1 cellular context compared by ENCODE assay signal in the genomic region with DNA sequence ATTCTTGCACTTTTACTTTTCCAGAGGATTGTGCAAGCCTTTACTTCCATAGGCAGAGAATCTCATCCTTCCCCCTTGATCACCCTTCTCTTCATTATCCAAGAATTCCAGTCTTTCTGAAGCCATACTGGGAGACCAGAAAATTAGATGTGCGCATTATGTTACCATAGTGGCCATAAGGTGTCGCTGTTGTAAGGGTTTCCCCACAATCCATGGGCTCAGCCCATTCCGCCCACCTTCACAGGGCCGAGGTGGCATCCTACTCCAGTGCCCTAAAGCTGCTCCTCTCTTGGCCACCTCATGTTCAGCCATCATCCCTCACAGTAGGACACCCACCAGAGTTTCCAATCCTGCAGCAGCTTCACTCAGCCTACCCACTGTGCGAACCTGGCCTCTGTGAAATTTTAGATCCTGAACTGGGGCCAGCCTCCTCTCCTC.
TF ChIP-seq lines count a peak whose summit lies in the region.

No MANE protein-coding gene starts in this region.

TF ChIP-seq in GM23338, 12 proteins besides CTCF, POLR2A, EP300 and RAD21 (continued from another document):
- no peak for TF ChIP-seq REST (IDR thresholded peaks at IDR 0.05; ENCODE audit: unreplicated experiment)
- TF ChIP-seq JUNB (IDR thresholded peaks at IDR 0.05; ENCODE audit: unreplicated experiment) = no peak
- TF ChIP-seq, protein P1, sequence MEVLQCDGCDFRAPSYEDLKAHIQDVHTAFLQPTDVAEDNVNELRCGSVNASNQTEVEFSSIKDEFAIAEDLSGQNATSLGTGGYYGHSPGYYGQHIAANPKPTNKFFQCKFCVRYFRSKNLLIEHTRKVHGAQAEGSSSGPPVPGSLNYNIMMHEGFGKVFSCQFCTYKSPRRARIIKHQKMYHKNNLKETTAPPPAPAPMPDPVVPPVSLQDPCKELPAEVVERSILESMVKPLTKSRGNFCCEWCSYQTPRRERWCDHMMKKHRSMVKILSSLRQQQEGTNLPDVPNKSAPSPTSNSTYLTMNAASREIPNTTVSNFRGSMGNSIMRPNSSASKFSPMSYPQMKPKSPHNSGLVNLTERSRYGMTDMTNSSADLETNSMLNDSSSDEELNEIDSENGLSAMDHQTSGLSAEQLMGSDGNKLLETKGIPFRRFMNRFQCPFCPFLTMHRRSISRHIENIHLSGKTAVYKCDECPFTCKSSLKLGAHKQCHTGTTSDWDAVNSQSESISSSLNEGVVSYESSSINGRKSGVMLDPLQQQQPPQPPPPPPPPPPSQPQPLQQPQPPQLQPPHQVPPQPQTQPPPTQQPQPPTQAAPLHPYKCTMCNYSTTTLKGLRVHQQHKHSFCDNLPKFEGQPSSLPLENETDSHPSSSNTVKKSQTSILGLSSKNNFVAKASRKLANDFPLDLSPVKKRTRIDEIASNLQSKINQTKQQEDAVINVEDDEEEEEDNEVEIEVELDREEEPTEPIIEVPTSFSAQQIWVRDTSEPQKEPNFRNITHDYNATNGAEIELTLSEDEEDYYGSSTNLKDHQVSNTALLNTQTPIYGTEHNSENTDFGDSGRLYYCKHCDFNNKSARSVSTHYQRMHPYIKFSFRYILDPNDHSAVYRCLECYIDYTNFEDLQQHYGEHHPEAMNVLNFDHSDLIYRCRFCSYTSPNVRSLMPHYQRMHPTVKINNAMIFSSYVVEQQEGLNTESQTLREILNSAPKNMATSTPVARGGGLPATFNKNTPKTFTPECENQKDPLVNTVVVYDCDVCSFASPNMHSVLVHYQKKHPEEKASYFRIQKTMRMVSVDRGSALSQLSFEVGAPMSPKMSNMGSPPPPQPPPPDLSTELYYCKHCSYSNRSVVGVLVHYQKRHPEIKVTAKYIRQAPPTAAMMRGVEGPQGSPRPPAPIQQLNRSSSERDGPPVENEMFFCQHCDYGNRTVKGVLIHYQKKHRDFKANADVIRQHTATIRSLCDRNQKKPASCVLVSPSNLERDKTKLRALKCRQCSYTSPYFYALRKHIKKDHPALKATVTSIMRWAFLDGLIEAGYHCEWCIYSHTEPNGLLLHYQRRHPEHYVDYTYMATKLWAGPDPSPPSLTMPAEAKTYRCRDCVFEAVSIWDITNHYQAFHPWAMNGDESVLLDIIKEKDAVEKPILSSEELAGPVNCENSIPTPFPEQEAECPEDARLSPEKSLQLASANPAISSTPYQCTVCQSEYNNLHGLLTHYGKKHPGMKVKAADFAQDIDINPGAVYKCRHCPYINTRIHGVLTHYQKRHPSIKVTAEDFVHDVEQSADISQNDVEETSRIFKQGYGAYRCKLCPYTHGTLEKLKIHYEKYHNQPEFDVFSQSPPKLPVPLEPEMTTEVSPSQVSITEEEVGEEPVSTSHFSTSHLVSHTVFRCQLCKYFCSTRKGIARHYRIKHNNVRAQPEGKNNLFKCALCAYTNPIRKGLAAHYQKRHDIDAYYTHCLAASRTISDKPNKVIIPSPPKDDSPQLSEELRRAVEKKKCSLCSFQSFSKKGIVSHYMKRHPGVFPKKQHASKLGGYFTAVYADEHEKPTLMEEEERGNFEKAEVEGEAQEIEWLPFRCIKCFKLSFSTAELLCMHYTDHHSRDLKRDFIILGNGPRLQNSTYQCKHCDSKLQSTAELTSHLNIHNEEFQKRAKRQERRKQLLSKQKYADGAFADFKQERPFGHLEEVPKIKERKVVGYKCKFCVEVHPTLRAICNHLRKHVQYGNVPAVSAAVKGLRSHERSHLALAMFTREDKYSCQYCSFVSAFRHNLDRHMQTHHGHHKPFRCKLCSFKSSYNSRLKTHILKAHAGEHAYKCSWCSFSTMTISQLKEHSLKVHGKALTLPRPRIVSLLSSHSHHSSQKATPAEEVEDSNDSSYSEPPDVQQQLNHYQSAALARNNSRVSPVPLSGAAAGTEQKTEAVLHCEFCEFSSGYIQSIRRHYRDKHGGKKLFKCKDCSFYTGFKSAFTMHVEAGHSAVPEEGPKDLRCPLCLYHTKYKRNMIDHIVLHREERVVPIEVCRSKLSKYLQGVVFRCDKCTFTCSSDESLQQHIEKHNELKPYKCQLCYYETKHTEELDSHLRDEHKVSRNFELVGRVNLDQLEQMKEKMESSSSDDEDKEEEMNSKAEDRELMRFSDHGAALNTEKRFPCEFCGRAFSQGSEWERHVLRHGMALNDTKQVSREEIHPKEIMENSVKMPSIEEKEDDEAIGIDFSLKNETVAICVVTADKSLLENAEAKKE (CRISPR knock-in tag; IDR thresholded peaks at IDR 0.05) = no peak
- TF ChIP-seq, protein P2, sequence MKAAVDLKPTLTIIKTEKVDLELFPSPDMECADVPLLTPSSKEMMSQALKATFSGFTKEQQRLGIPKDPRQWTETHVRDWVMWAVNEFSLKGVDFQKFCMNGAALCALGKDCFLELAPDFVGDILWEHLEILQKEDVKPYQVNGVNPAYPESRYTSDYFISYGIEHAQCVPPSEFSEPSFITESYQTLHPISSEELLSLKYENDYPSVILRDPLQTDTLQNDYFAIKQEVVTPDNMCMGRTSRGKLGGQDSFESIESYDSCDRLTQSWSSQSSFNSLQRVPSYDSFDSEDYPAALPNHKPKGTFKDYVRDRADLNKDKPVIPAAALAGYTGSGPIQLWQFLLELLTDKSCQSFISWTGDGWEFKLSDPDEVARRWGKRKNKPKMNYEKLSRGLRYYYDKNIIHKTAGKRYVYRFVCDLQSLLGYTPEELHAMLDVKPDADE (IDR thresholded peaks at IDR 0.05) = no peak
- no peak for TF ChIP-seq CREB1 (CRISPR knock-in tag; IDR thresholded peaks at IDR 0.05; ENCODE audit: low read depth)
- TF ChIP-seq EZH2 (IDR thresholded peaks at IDR 0.05; ENCODE audit: low read depth, unreplicated experiment) = no peak
- no peak for TF ChIP-seq ZNF331 (CRISPR knock-in tag; IDR thresholded peaks at IDR 0.05; ENCODE audit: low read depth)
